ENCODE assay signal across 9 cellular contexts in the genomic region with DNA sequence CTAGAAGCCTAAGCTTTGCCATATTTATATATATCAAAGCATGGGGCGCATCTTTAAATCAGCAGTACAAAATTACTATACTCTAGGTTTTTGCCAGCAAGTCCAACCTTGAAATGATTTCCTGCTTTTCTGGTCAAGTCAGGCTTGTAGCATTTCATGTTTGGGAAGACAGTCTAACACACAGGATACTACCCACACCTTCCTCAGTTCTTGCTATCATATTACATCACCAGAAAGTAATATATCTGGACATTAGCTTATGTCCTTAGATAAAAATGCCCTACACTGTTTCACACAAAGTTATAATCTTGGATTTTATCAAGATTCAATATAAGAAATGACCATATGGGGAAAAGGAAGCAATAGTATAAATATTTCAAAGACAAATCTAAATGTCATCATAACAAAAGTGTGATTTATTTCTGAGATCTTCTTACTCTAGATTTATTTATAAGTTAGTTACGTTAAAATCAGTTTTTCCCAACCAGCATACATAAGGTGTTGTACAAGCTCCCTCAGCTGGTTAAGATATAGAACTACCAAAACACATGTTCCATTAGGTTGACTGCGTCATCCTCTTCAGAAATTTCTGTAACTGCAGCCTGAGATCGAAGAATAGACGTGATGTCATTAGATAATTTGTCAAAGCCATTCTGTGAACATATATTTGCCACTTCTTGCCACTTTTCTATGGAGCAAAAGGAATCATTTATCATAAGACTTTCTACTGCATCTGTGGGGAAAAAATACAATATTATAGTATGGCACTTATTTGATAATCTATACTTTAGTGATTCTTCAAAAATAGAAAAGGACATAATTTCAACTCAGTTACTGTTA. TPM values are rescaled to one million over a fixed set of nuclear protein-coding genes. Genes with fewer than 3 reads are reported as not detected.
DNase-seq lines count a peak whose midpoint lies in the region; ATAC-seq and TF ChIP-seq lines count a peak whose summit lies in the region.
"Had no signal": no experiment of that assay in that cellular context is flagged by ENCODE, and none has a peak within 500 bp of the region (broad histone marks: within the 10 kb centered on the region; RNA-seq: fewer than 3 reads in every experiment).

No MANE protein-coding gene starts in this region.

- DNase-seq in A673 (ENCODE audit: low spot score) (peak; percentile 75), GM12864 (ENCODE audit: low read depth) (no peak), NCI-H82 treated with DMSO at 0.1 percent for 48 hours (lab: John Stamatoyannopoulos, UW; ENCODE audit: unreplicated experiment) (peak; percentile 55), cerebellar cortex (ENCODE audit: low spot score) (peak; percentile 71), right lobe of liver (no peak), ureter (ENCODE audit: low spot score) (no peak)
- no peak for DNase-seq in activated CD4-positive, alpha-beta memory T cell treated with anti-CD3 and anti-CD28 coated beads, Interleukin-2, amount 10 ng/mL, durations not matched to agents 7 days and 5 days

- H3K36me3 ChIP-seq in A673 (ENCODE audit: insufficient read depth, low read length, poor library complexity, severe bottlenecking) (no peaks in the 10 kb centered on the region), right lobe of liver (no peaks in the 10 kb centered on the region)
- H3K36me3 ChIP-seq: HAP-1 had no signal

- no peaks in the 10 kb centered on the region for H3K27me3 Mint-ChIP-seq in activated CD4-positive, alpha-beta memory T cell treated with anti-CD3 and anti-CD28 coated beads, Interleukin-2, amount 10 ng/mL, durations not matched to agents 7 days and 5 days

- H3K9me3 ChIP-seq in A673 (ENCODE audit: low read depth, low read length, poor library complexity, severe bottlenecking) (no peaks in the 10 kb centered on the region), right lobe of liver (no peaks in the 10 kb centered on the region)
- H3K9me3 ChIP-seq: HAP-1 had no signal

- no TSS peak for BruUV-seq in A673 (replicated peaks; lab: Mats Ljungman, UMichigan)

- H3K27me3 ChIP-seq in A673 (replicated peaks; ENCODE audit: insufficient read depth, low read depth, low read length, poor library complexity): no peaks in the 10 kb centered on the region
- no peaks in the 10 kb centered on the region for H3K27me3 ChIP-seq in right lobe of liver

- H3K27ac Mint-ChIP-seq in activated CD4-positive, alpha-beta memory T cell treated with anti-CD3 and anti-CD28 coated beads, Interleukin-2, amount 10 ng/mL, durations not matched to agents 7 days and 5 days: no peak overlapping the region

- ATAC-seq in HG03432 (IDR thresholded peaks at IDR 0.05; ENCODE audit: unreplicated experiment): peak; percentile 73
- ATAC-seq in right lobe of liver: peak; percentile 83 to 95 (median 85)

- H3K4me3 ChIP-seq in A673 (ENCODE audit: low read depth, low read length, poor library complexity, severe bottlenecking): no peak overlapping the region
- no peak overlapping the region for H3K4me3 ChIP-seq in GM12864 (ENCODE audit: low read depth, low read length)
- no peak overlapping the region for H3K4me3 ChIP-seq in right lobe of liver
- H3K4me3 ChIP-seq: HAP-1 had no signal

- no peak for TF ChIP-seq POLR2A in right lobe of liver (IDR thresholded peaks at IDR 0.05)

- no peaks in the 10 kb centered on the region for H3K9me3 Mint-ChIP-seq in activated CD4-positive, alpha-beta memory T cell treated with anti-CD3 and anti-CD28 coated beads, Interleukin-2, amount 10 ng/mL, durations not matched to agents 7 days and 5 days

- H3K27ac ChIP-seq in A673 (ENCODE audit: low read depth, low read length, poor library complexity, severe bottlenecking) (no peak overlapping the region), right lobe of liver (no peak overlapping the region)

- intact Hi-C loops in A673 (cut with micrococcal nuclease; ENCODE audit: unreplicated experiment): loop anchor here (2.0 to 10.0 kb wide), 2 partner anchors 275 to 651 kb away; no protein-coding TSS in a partner anchor
- intact Hi-C loops in right lobe of liver (cut with DNase I): no loop called here

- H3K4me1 Mint-ChIP-seq in activated CD4-positive, alpha-beta memory T cell treated with anti-CD3 and anti-CD28 coated beads, Interleukin-2, amount 10 ng/mL, durations not matched to agents 7 days and 5 days: peaks cover 2% of the 10 kb centered on the region

- H3K36me3 Mint-ChIP-seq in activated CD4-positive, alpha-beta memory T cell treated with anti-CD3 and anti-CD28 coated beads, Interleukin-2, amount 10 ng/mL, durations not matched to agents 7 days and 5 days (ENCODE audit: low read depth): no peaks in the 10 kb centered on the region

- H3K4me1 ChIP-seq in A673 (ENCODE audit: insufficient read depth, low read length, poor library complexity, severe bottlenecking) (peaks cover 16% of the 10 kb centered on the region), right lobe of liver (no peaks in the 10 kb centered on the region)

- CTCF ChIA-PET in A673 (lab: Charles Lee): interaction anchor here (1.7 to 3.2 kb wide), 3 partner anchors 161 to 315 kb away, joined by 3 to 17 read pairs (median 5); no protein-coding TSS in a partner anchor
- CTCF ChIA-PET in activated CD4-positive, alpha-beta memory T cell treated with anti-CD3 and anti-CD28 coated beads, Interleukin-2, amount 10 ng/mL, durations not matched to agents 7 days and 5 days (lab: Charles Lee): interaction anchor here (1.0 to 2.3 kb wide), 12 partner anchors 16 to 412 kb away, joined by 3 to 13 read pairs (median 5); partner anchors contain the start of gene RTN4

- WGBS in right lobe of liver (ENCODE audit: insufficient coverage, low coverage, low lambda C conversion rate, missing lambda C conversion rate): 18% methylated on average over 5 of the region's 5 CpGs

- TF ChIP-seq CTCF in A673 (conservative IDR thresholded peaks at IDR 0.05; ENCODE audit: low read depth, low read length): peak; percentile 75
- peak; percentile 46 for TF ChIP-seq CTCF in GM12864 (IDR thresholded peaks at IDR 0.05; ENCODE audit: low read depth, low read length, missing control alignments)
- TF ChIP-seq CTCF in right lobe of liver (IDR thresholded peaks at IDR 0.05): peak; percentile 55 to 58 (median 56)

- POLR2A ChIA-PET in A673 (lab: Charles Lee; ENCODE audit: low non-redundant PET): no interaction called here
- POLR2A ChIA-PET in activated CD4-positive, alpha-beta memory T cell treated with anti-CD3 and anti-CD28 coated beads, Interleukin-2, amount 10 ng/mL, durations not matched to agents 7 days and 5 days (lab: Charles Lee): no interaction called here

- H3K4me3 Mint-ChIP-seq in activated CD4-positive, alpha-beta memory T cell treated with anti-CD3 and anti-CD28 coated beads, Interleukin-2, amount 10 ng/mL, durations not matched to agents 7 days and 5 days: no peak overlapping the region

RNA-seq across cellular contexts. Expression of gene CLHC1, which starts 56.6 kb away (rescaled TPM):
- total RNA-seq in A673 (2021): 9.1 and 10.8 TPM in 2 replicates
- 1 to 10 TPM; 1.5 to 5.0 (median 3.7) TPM for total RNA-seq in right lobe of liver
- 1 to 10 TPM; 7.5 to 8.3 TPM for total RNA-seq in activated CD4-positive, alpha-beta memory T cell treated with anti-CD3 and anti-CD28 coated beads, Interleukin-2, amount 10 ng/mL, durations not matched to agents 7 days and 5 days
- 26.3 TPM for total RNA-seq in ureter

RNA-seq across cellular contexts. Expression of gene RPS27A, which starts 57.0 kb away (rescaled TPM):
- total RNA-seq in A673 (2021): 876 and 928 TPM in 2 replicates
- total RNA-seq in right lobe of liver: 100 to 1,000 TPM; 241 to 478 (median 297) TPM
- total RNA-seq in activated CD4-positive, alpha-beta memory T cell treated with anti-CD3 and anti-CD28 coated beads, Interleukin-2, amount 10 ng/mL, durations not matched to agents 7 days and 5 days: 100 to 1,000 TPM; 869 to 878 TPM
- 944 TPM for total RNA-seq in ureter

Comparison
In these comparisons a context has a peak if more than half of its experiments do, and no peak if none do; other contexts are left out.
1. DNase-seq: peak in A673 (single experiment), NCI-H82 treated with DMSO at 0.1 percent for 48 hours (single experiment) and cerebellar cortex (single experiment); none in GM12864 (single experiment), right lobe of liver (0 of 3), activated CD4-positive, alpha-beta memory T cell treated with anti-CD3 and anti-CD28 coated beads, Interleukin-2, amount 10 ng/mL, durations not matched to agents 7 days and 5 days (single experiment) and ureter (single experiment).
2. Peak in every context shown above with its lines, with median percentiles within 50 percentile points of each other: CTCF ChIP-seq.